ENCODE assay signal across 40 cellular contexts in genomic region chr2:209574515-209574914, GRCh38.
"Had no signal": no experiment of that assay in that cellular context is flagged by ENCODE, and none has a peak within 500 bp of the region (broad histone marks: within the 10 kb centered on the region; RNA-seq: fewer than 3 reads in every experiment).

No MANE protein-coding gene starts in this region.

- H3K4me1 Mint-ChIP-seq: activated T-helper 17 cell treated with anti-CD3 and anti-CD28 coated beads, Interleukin-2, amount 50 U/mL, for 72 hours; central memory CD8-positive, alpha-beta T cell had no signal

- H3K4me3 Mint-ChIP-seq: activated naive CD4-positive, alpha-beta T cell treated with anti-CD3 and anti-CD28 coated beads for 36 hours; activated naive CD4-positive, alpha-beta T cell treated with anti-CD3 and anti-CD28 coated beads, Interleukin-2, amount 10 ng/mL, durations not matched to agents 7 days and 5 days; activated naive CD4-positive, alpha-beta T cell treated with anti-CD3 and anti-CD28 coated beads, Interleukin-2, amount 50 U/mL, for 24 hours; activated naive CD8-positive, alpha-beta T cell; activated naive CD8-positive, alpha-beta T cell treated with anti-CD3 and anti-CD28 coated beads for 36 hours; activated naive CD8-positive, alpha-beta T cell treated with anti-CD3 and anti-CD28 coated beads, Interleukin-2, amount 10 ng/mL, durations not matched to agents 7 days and 5 days; activated naive CD8-positive, alpha-beta T cell treated with anti-CD3 and anti-CD28 coated beads, Interleukin-2, amount 50 U/mL, for 24 hours; activated T-cell treated with anti-CD3 and anti-CD28 coated beads, Interleukin-2, amount 50 U/mL, for 24 hours; activated T-cell treated with anti-CD3 and anti-CD28 coated beads, Interleukin-2, amount 50 U/mL, for 4 hours; activated T-cell treated with anti-CD3 and anti-CD28 coated beads, Interleukin-2, amount 50 U/mL, for 72 hours; activated T-helper 1 cell treated with anti-CD3 and anti-CD28 coated beads, Interleukin-12 subunit alpha, Interleukin-12 subunit beta, Interleukin-2, Interleukin-4 antibody, amounts not matched to agents 30 ng/mL and 10 ng/mL and 1 ng/mL, durations not matched to agents 14 hours and 24 hours and 36 hours; activated T-helper 17 cell treated with anti-CD3 and anti-CD28 coated beads, Interleukin-2, amount 50 U/mL, for 72 hours; brain; central memory CD8-positive, alpha-beta T cell had no signal

- H3K27ac Mint-ChIP-seq: activated naive CD4-positive, alpha-beta T cell treated with anti-CD3 and anti-CD28 coated beads for 36 hours; activated naive CD4-positive, alpha-beta T cell treated with anti-CD3 and anti-CD28 coated beads, Interleukin-2, amount 10 ng/mL, durations not matched to agents 7 days and 5 days; activated naive CD4-positive, alpha-beta T cell treated with anti-CD3 and anti-CD28 coated beads, Interleukin-2, amount 50 U/mL, for 24 hours; activated naive CD4-positive, alpha-beta T cell treated with anti-CD3 and anti-CD28 coated beads, Interleukin-2, amount 50 U/mL, for 72 hours; activated naive CD8-positive, alpha-beta T cell; activated naive CD8-positive, alpha-beta T cell treated with anti-CD3 and anti-CD28 coated beads for 36 hours; activated naive CD8-positive, alpha-beta T cell treated with anti-CD3 and anti-CD28 coated beads, Interleukin-2, amount 10 ng/mL, durations not matched to agents 7 days and 5 days; activated naive CD8-positive, alpha-beta T cell treated with anti-CD3 and anti-CD28 coated beads, Interleukin-2, amount 50 U/mL, for 24 hours; activated T-cell treated with anti-CD3 and anti-CD28 coated beads, Interleukin-2, amount 50 U/mL, for 24 hours; activated T-cell treated with anti-CD3 and anti-CD28 coated beads, Interleukin-2, amount 50 U/mL, for 72 hours; activated T-helper 1 cell treated with anti-CD3 and anti-CD28 coated beads, Interleukin-12 subunit alpha, Interleukin-12 subunit beta, Interleukin-2, Interleukin-4 antibody, amounts not matched to agents 30 ng/mL and 10 ng/mL and 1 ng/mL, durations not matched to agents 14 hours and 24 hours and 36 hours; activated T-helper 17 cell treated with anti-CD3 and anti-CD28 coated beads, Interleukin-2, amount 50 U/mL, for 72 hours; activated T-helper 2 cell treated with anti-CD3 and anti-CD28 coated beads, Interferon-gamma antibody, Interleukin-2, Interleukin-4, amounts not matched to agents 10 μg/mL and 5 μg/mL and 100 μg/mL, durations not matched to agents 14 hours and 24 hours and 36 hours had no signal

- ATAC-seq: activated naive CD4-positive, alpha-beta T cell treated with anti-CD3 and anti-CD28 coated beads, Interleukin-2, amount 50 U/mL, for 72 hours; activated naive CD8-positive, alpha-beta T cell treated with anti-CD3 and anti-CD28 coated beads, Interleukin-2, amount 50 U/mL, for 24 hours; activated T-cell treated with anti-CD3 and anti-CD28 coated beads, Interleukin-2, amount 50 U/mL, for 4 hours; activated T-cell treated with anti-CD3 and anti-CD28 coated beads, Interleukin-2, amount 50 U/mL, for 72 hours; activated T-helper 17 cell treated with anti-CD3 and anti-CD28 coated beads, Interleukin-2, amount 50 U/mL, for 72 hours; body of pancreas had no signal

- H3K27me3 ChIP-seq: adrenal gland, ascending aorta, body of pancreas, brain microvascular endothelial cell, breast epithelium, cardiac muscle cell had no signal

- H3K4me3 ChIP-seq: adrenal gland, ascending aorta, body of pancreas, breast epithelium, cardiac muscle cell had no signal

- H3K4me1 ChIP-seq: adrenal gland, ascending aorta, body of pancreas, breast epithelium had no signal

- FAIRE-seq: astrocyte, bronchial epithelial cell had no signal

- H3K9me3 ChIP-seq: adrenal gland, ascending aorta, body of pancreas, breast epithelium had no signal

- H3K36me3 ChIP-seq: adrenal gland, ascending aorta, brain microvascular endothelial cell, breast epithelium, cardiac muscle cell had no signal

- H3K27ac ChIP-seq: adrenal gland, ascending aorta, body of pancreas, brain microvascular endothelial cell, breast epithelium, cardiac muscle cell had no signal

- H3K9me3 Mint-ChIP-seq: activated naive CD4-positive, alpha-beta T cell treated with anti-CD3 and anti-CD28 coated beads for 36 hours; activated naive CD4-positive, alpha-beta T cell treated with anti-CD3 and anti-CD28 coated beads, Interleukin-2, amount 10 ng/mL, durations not matched to agents 7 days and 5 days; activated naive CD4-positive, alpha-beta T cell treated with anti-CD3 and anti-CD28 coated beads, Interleukin-2, amount 50 U/mL, for 24 hours; activated naive CD4-positive, alpha-beta T cell treated with anti-CD3 and anti-CD28 coated beads, Interleukin-2, amount 50 U/mL, for 72 hours; activated naive CD8-positive, alpha-beta T cell treated with anti-CD3 and anti-CD28 coated beads for 36 hours; activated naive CD8-positive, alpha-beta T cell treated with anti-CD3 and anti-CD28 coated beads, Interleukin-2, amount 10 ng/mL, durations not matched to agents 7 days and 5 days; activated naive CD8-positive, alpha-beta T cell treated with anti-CD3 and anti-CD28 coated beads, Interleukin-2, amount 50 U/mL, for 24 hours; activated T-cell treated with anti-CD3 and anti-CD28 coated beads, Interleukin-2, amount 50 U/mL, for 24 hours; activated T-cell treated with anti-CD3 and anti-CD28 coated beads, Interleukin-2, amount 50 U/mL, for 4 hours; activated T-cell treated with anti-CD3 and anti-CD28 coated beads, Interleukin-2, amount 50 U/mL, for 72 hours; activated T-helper 1 cell treated with anti-CD3 and anti-CD28 coated beads, Interleukin-12 subunit alpha, Interleukin-12 subunit beta, Interleukin-2, Interleukin-4 antibody, amounts not matched to agents 30 ng/mL and 10 ng/mL and 1 ng/mL, durations not matched to agents 14 hours and 24 hours and 36 hours; activated T-helper 17 cell treated with anti-CD3 and anti-CD28 coated beads, Interleukin-2, amount 50 U/mL, for 72 hours; activated T-helper 2 cell treated with anti-CD3 and anti-CD28 coated beads, Interferon-gamma antibody, Interleukin-2, Interleukin-4, amounts not matched to agents 10 μg/mL and 5 μg/mL and 100 μg/mL, durations not matched to agents 14 hours and 24 hours and 36 hours; brain; central memory CD8-positive, alpha-beta T cell had no signal

- DNase-seq: activated effector memory CD4-positive, alpha-beta T cell treated with anti-CD3 and anti-CD28 coated beads, Interleukin-2, amount 50 U/mL, for 16 hours; activated effector memory CD4-positive, alpha-beta T cell treated with Interleukin-2 at 50 U/mL for 16 hours; activated gamma-delta T cell; activated gamma-delta T cell treated with Interleukin-2 at 50 U/mL for 16 hours; activated naive CD4-positive, alpha-beta T cell; activated naive CD4-positive, alpha-beta T cell treated with anti-CD3 and anti-CD28 coated beads for 36 hours; activated naive CD4-positive, alpha-beta T cell treated with anti-CD3 and anti-CD28 coated beads, Interleukin-2, amount 10 ng/mL, durations not matched to agents 7 days and 5 days; activated naive CD4-positive, alpha-beta T cell treated with anti-CD3 and anti-CD28 coated beads, Interleukin-2, amount 50 U/mL, for 16 hours; activated naive CD4-positive, alpha-beta T cell treated with Interleukin-2 at 50 U/mL for 16 hours; activated naive CD8-positive, alpha-beta T cell treated with anti-CD3 and anti-CD28 coated beads for 36 hours; activated naive CD8-positive, alpha-beta T cell treated with anti-CD3 and anti-CD28 coated beads, Interleukin-2, amount 10 ng/mL, durations not matched to agents 7 days and 5 days; activated naive CD8-positive, alpha-beta T cell treated with anti-CD3 and anti-CD28 coated beads, Interleukin-2, amount 50 U/mL, for 24 hours; activated T-cell treated with anti-CD3 and anti-CD28 coated beads, Interleukin-2, amount 50 U/mL, for 1 hour; activated T-cell treated with anti-CD3 and anti-CD28 coated beads, Interleukin-2, amount 50 U/mL, for 24 hours; activated T-cell treated with anti-CD3 and anti-CD28 coated beads, Interleukin-2, amount 50 U/mL, for 4 hours; activated T-cell treated with anti-CD3 and anti-CD28 coated beads, Interleukin-2, amount 50 U/mL, for 48 hours; activated T-cell treated with anti-CD3 and anti-CD28 coated beads, Interleukin-2, amount 50 U/mL, for 72 hours; adrenal gland; amniotic stem cell; amygdala; anterior cingulate cortex; aorta; body of pancreas; brain microvascular endothelial cell; caudate nucleus; central memory CD4-positive, alpha-beta T cell; cerebellar nuclear complex had no signal

- H3K36me3 Mint-ChIP-seq: activated naive CD4-positive, alpha-beta T cell treated with anti-CD3 and anti-CD28 coated beads, Interleukin-2, amount 10 ng/mL, durations not matched to agents 7 days and 5 days; activated naive CD4-positive, alpha-beta T cell treated with anti-CD3 and anti-CD28 coated beads, Interleukin-2, amount 50 U/mL, for 24 hours; activated naive CD4-positive, alpha-beta T cell treated with anti-CD3 and anti-CD28 coated beads, Interleukin-2, amount 50 U/mL, for 72 hours; activated naive CD8-positive, alpha-beta T cell; activated naive CD8-positive, alpha-beta T cell treated with anti-CD3 and anti-CD28 coated beads for 36 hours; activated naive CD8-positive, alpha-beta T cell treated with anti-CD3 and anti-CD28 coated beads, Interleukin-2, amount 10 ng/mL, durations not matched to agents 7 days and 5 days; brain had no signal

- H3K27me3 Mint-ChIP-seq: activated naive CD4-positive, alpha-beta T cell treated with anti-CD3 and anti-CD28 coated beads, Interleukin-2, amount 10 ng/mL, durations not matched to agents 7 days and 5 days; activated T-cell treated with anti-CD3 and anti-CD28 coated beads, Interleukin-2, amount 50 U/mL, for 24 hours; activated T-helper 17 cell treated with anti-CD3 and anti-CD28 coated beads, Interleukin-2, amount 50 U/mL, for 72 hours; central memory CD8-positive, alpha-beta T cell had no signal
